16 cellular contexts compared by ENCODE assay signal in the genomic region with DNA sequence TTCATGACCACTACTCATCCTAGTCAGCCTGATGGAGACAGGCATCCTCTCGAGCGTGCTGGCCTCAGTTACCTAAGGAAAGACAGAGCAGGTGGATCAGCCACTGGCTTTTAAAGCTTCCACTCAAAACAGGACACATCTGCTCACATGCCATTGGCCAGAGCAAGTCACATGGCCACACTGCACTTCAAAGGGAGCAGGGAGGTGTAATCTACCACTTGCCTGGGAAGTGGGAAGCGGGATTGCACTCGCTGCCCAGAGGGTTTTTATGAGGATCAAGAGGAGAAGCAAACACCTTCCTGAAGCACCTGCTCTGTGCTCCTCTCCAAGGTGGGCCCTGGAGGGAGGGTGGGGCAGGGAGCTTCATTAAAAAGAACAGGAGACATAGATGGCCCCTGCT.
"Had no signal": no experiment of that assay in that cellular context is flagged by ENCODE, and none has a peak within 500 bp of the region (broad histone marks: within the 10 kb centered on the region; RNA-seq: fewer than 3 reads in every experiment).

No MANE protein-coding gene starts in this region.

- H3K4me3 Mint-ChIP-seq: activated naive CD8-positive, alpha-beta T cell; dendritic cell treated with granulocyte-macrophage colony-stimulating factor and Interleukin-4, amounts not matched to agents 40 ng/mL and 50 ng/mL, for 4 days; neural crest cell; type B pancreatic cell had no signal

- H3K27ac Mint-ChIP-seq: activated naive CD8-positive, alpha-beta T cell; dendritic cell treated with granulocyte-macrophage colony-stimulating factor and Interleukin-4, amounts not matched to agents 40 ng/mL and 50 ng/mL, for 4 days; type B pancreatic cell had no signal

- H3K27me3 ChIP-seq: brain microvascular endothelial cell, ovary had no signal

- DNase-seq: activated effector memory CD4-positive, alpha-beta T cell treated with Interleukin-2 at 50 U/mL for 16 hours; activated T-cell treated with anti-CD3 and anti-CD28 coated beads, Interleukin-2, amount 50 U/mL, for 1 hour; brain microvascular endothelial cell; cerebellar nuclear complex; kidney; mesendoderm; ovary; stimulated activated CD4-positive, alpha-beta T cell treated with anti-CD3 and anti-CD28 coated beads, Interleukin-12 subunit alpha, Interleukin-12 subunit beta, amount 100 ng/mL, for 4 hours; stimulated activated CD4-positive, alpha-beta T cell treated with anti-CD3 and anti-CD28 coated beads, Interleukin-2, amount 100 ng/mL, for 48 hours; stimulated activated naive CD4-positive, alpha-beta T cell treated with Interleukin-2 at 50 U/mL for 16 hours had no signal

- H3K4me1 ChIP-seq: gastroesophageal sphincter, suprapubic skin had no signal

- H3K27ac ChIP-seq: brain microvascular endothelial cell, gastroesophageal sphincter, ovary, suprapubic skin had no signal

- H3K9me3 Mint-ChIP-seq: dendritic cell treated with granulocyte-macrophage colony-stimulating factor and Interleukin-4, amounts not matched to agents 40 ng/mL and 50 ng/mL, for 4 days; type B pancreatic cell had no signal

- H3K36me3 Mint-ChIP-seq: activated naive CD8-positive, alpha-beta T cell; type B pancreatic cell had no signal

- H3K4me1 Mint-ChIP-seq: neural crest cell had no signal

- H3K4me3 ChIP-seq: gastroesophageal sphincter, ovary, suprapubic skin had no signal

- H3K9me3 ChIP-seq: ovary had no signal

- ATAC-seq: gastroesophageal sphincter had no signal

- H3K36me3 ChIP-seq: brain microvascular endothelial cell, gastroesophageal sphincter, ovary, suprapubic skin had no signal
